Comparison of ENCODE assay signal across 1 cellular context in genomic region chr3:18389108-18389733, GRCh38.
TF ChIP-seq lines count a peak whose summit lies in the region.

No MANE protein-coding gene starts in this region.

TF ChIP-seq in H1, 55 proteins besides CTCF, POLR2A, EP300 and RAD21 (continued from another document):
- TF ChIP-seq, protein P1, sequence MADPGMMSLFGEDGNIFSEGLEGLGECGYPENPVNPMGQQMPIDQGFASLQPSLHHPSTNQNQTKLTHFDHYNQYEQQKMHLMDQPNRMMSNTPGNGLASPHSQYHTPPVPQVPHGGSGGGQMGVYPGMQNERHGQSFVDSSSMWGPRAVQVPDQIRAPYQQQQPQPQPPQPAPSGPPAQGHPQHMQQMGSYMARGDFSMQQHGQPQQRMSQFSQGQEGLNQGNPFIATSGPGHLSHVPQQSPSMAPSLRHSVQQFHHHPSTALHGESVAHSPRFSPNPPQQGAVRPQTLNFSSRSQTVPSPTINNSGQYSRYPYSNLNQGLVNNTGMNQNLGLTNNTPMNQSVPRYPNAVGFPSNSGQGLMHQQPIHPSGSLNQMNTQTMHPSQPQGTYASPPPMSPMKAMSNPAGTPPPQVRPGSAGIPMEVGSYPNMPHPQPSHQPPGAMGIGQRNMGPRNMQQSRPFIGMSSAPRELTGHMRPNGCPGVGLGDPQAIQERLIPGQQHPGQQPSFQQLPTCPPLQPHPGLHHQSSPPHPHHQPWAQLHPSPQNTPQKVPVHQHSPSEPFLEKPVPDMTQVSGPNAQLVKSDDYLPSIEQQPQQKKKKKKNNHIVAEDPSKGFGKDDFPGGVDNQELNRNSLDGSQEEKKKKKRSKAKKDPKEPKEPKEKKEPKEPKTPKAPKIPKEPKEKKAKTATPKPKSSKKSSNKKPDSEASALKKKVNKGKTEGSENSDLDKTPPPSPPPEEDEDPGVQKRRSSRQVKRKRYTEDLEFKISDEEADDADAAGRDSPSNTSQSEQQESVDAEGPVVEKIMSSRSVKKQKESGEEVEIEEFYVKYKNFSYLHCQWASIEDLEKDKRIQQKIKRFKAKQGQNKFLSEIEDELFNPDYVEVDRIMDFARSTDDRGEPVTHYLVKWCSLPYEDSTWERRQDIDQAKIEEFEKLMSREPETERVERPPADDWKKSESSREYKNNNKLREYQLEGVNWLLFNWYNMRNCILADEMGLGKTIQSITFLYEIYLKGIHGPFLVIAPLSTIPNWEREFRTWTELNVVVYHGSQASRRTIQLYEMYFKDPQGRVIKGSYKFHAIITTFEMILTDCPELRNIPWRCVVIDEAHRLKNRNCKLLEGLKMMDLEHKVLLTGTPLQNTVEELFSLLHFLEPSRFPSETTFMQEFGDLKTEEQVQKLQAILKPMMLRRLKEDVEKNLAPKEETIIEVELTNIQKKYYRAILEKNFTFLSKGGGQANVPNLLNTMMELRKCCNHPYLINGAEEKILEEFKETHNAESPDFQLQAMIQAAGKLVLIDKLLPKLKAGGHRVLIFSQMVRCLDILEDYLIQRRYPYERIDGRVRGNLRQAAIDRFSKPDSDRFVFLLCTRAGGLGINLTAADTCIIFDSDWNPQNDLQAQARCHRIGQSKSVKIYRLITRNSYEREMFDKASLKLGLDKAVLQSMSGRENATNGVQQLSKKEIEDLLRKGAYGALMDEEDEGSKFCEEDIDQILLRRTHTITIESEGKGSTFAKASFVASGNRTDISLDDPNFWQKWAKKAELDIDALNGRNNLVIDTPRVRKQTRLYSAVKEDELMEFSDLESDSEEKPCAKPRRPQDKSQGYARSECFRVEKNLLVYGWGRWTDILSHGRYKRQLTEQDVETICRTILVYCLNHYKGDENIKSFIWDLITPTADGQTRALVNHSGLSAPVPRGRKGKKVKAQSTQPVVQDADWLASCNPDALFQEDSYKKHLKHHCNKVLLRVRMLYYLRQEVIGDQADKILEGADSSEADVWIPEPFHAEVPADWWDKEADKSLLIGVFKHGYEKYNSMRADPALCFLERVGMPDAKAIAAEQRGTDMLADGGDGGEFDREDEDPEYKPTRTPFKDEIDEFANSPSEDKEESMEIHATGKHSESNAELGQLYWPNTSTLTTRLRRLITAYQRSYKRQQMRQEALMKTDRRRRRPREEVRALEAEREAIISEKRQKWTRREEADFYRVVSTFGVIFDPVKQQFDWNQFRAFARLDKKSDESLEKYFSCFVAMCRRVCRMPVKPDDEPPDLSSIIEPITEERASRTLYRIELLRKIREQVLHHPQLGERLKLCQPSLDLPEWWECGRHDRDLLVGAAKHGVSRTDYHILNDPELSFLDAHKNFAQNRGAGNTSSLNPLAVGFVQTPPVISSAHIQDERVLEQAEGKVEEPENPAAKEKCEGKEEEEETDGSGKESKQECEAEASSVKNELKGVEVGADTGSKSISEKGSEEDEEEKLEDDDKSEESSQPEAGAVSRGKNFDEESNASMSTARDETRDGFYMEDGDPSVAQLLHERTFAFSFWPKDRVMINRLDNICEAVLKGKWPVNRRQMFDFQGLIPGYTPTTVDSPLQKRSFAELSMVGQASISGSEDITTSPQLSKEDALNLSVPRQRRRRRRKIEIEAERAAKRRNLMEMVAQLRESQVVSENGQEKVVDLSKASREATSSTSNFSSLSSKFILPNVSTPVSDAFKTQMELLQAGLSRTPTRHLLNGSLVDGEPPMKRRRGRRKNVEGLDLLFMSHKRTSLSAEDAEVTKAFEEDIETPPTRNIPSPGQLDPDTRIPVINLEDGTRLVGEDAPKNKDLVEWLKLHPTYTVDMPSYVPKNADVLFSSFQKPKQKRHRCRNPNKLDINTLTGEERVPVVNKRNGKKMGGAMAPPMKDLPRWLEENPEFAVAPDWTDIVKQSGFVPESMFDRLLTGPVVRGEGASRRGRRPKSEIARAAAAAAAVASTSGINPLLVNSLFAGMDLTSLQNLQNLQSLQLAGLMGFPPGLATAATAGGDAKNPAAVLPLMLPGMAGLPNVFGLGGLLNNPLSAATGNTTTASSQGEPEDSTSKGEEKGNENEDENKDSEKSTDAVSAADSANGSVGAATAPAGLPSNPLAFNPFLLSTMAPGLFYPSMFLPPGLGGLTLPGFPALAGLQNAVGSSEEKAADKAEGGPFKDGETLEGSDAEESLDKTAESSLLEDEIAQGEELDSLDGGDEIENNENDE (IDR thresholded peaks at IDR 0.05; ENCODE audit: insufficient replicate concordance, low read length) = no peak
